1 cellular context compared by ENCODE assay signal in the genomic region with DNA sequence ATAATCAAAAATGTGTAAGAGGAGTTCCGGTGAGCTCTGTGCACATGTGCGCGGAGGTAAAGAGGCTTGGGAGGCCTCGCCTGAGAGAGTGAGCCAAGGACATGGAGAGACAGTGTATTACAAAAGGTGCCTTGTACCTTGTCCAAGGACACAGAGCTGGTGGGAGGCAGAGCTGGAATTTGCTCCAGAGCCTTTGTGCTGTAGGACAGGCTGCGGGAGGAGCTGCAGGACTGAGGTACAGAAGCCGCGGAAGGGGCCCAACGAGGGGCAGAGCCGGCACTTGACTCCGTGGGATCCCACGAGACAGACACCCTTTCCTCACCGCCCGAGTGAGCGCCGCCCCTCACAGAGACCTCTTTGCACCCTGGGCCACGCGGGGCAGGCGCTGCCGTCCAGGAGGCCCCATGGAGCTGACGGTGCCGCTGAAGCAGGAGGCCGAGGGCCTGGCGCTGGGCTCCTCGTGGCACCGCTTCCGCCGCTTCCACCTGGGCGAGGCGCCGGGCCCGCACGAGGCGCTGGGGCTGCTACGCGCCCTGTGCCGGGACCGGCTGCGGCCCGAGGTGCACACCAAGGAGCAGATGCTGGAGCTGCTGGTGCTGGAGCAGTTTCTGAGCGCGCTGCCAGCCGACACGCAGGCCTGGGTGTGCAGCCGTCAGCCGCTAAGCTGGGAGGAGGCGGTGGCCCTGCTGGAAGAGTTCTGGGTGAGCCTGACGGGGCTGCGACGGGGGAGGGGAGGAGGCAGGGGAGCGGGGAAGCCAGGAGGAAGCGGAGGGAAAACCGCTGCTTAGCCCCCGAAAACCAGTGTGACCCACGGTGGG.
TF ChIP-seq lines count a peak whose summit lies in the region.

No MANE protein-coding gene starts in this region.

TF ChIP-seq in K562, 482 proteins besides CTCF, POLR2A, EP300 and RAD21:
- TF ChIP-seq ZBTB33 (CRISPR knock-in tag; IDR thresholded peaks at IDR 0.05) (0 out of 2 replicates have a peak, but pooled peaks have one; percentile 65), THAP7 (CRISPR knock-in tag; IDR thresholded peaks at IDR 0.05) (no peak)
